12 cellular contexts compared by ENCODE assay signal in the genomic region with DNA sequence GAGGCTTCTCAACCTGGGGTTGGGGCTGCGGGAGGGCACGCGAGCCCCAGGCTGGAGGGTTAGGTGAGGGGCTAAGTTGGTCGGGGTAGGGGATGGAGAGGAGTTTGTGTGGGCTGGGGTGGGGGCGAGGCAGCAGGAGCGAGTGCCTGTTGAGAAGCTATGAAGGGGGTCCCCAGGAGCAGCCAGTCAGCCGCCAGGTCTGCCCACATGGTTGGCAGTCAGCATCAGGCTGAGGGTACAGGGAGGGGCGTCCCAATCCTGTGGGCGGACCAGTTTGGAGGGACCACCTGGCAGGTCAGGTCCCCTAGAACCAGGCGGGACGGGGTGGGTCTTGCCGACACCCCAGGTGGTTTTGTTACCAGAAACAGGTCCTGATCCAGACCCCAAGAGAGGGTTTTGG. TPM values are rescaled to one million over a fixed set of nuclear protein-coding genes. Genes with fewer than 3 reads are reported as not detected.
DNase-seq lines count a peak whose midpoint lies in the region; ATAC-seq, FAIRE-seq and TF ChIP-seq lines count a peak whose summit lies in the region.
"Had no signal": no experiment of that assay in that cellular context is flagged by ENCODE, and none has a peak within 500 bp of the region (broad histone marks: within the 10 kb centered on the region; RNA-seq: fewer than 3 reads in every experiment).

No MANE protein-coding gene starts in this region.

- H3K79me1 ChIP-seq in H1 (ENCODE audit: low read depth, low read length), result no peaks in the 10 kb centered on the region; the same call in 1 of the 2 replicates

- H3K36me3 Mint-ChIP-seq in CD4-positive, CD25-positive, alpha-beta regulatory T cell, result peaks cover 4% of the 10 kb centered on the region
- H3K36me3 Mint-ChIP-seq in naive B cell, result no peaks in the 10 kb centered on the region

- no peak overlapping the region for H4K5ac ChIP-seq in H1 (ENCODE audit: insufficient read length, low read depth, low read length)

- peak overlapping the region in 1 of 3 donors; percentile 12 for H3K27ac Mint-ChIP-seq in CD4-positive, CD25-positive, alpha-beta regulatory T cell
- no peak overlapping the region for H3K27ac Mint-ChIP-seq in naive B cell
- H3K27ac Mint-ChIP-seq: activated CD4-positive, alpha-beta T cell treated with anti-CD3 and anti-CD28 coated beads for 36 hours had no signal

- TF ChIP-seq RAD21 in HCT116 (IDR thresholded peaks at IDR 0.05; ENCODE audit: low read depth), result no peak
- no peak for TF ChIP-seq RAD21 in H1 (IDR thresholded peaks at IDR 0.05 in 1 of 2, conservative IDR thresholded peaks at IDR 0.05 in 1 of 2; ENCODE audit: low read depth in 2 of 2, low read length in 2 of 2)

- no peak overlapping the region for H3K27ac ChIP-seq in CD4-positive, CD25-positive, alpha-beta regulatory T cell (ENCODE audit: insufficient read depth, low read length, poor library complexity, severe bottlenecking)
- H3K27ac ChIP-seq in HCT116 (ENCODE audit: low read depth, low read length) (no peak overlapping the region), H1 (ENCODE audit: low read depth, low read length) (no peak overlapping the region), Peyer's patch (no peak overlapping the region)
- H3K27ac ChIP-seq: SJSA1 had no signal

- BruUV-seq in HCT116 (replicated peaks; lab: Mats Ljungman, UMichigan), result no TSS peak

- TF ChIP-seq POLR2A in HCT116 (IDR thresholded peaks at IDR 0.05; ENCODE audit: borderline replicate concordance, extremely low read depth, insufficient read depth, insufficient read length) (no peak), H1 (IDR thresholded peaks at IDR 0.05; ENCODE audit: control extremely low read depth in 1 of 2, low read depth in 2 of 2, low read length in 2 of 2) (no peak), Peyer's patch (IDR thresholded peaks at IDR 0.05) (no peak)

- intact Hi-C loops in HCT116 (cut with micrococcal nuclease), result no loop called here

- H4K8ac ChIP-seq in H1 (ENCODE audit: extremely low read depth, insufficient read depth, low read length), result no peak overlapping the region

- DNase-seq in CD4-positive, CD25-positive, alpha-beta regulatory T cell, result no peak
- DNase-seq in HCT116 (ENCODE audit: low read depth, low spot score) (no peak), H1 (ENCODE audit: low read depth in 1 of 2, low spot score in 2 of 2) (peak in 1 of 2 experiments; percentile 55), naive B cell (no peak), NOMO-1 treated with DMSO at 0.1 percent for 48 hours (lab: John Stamatoyannopoulos, UW; ENCODE audit: unreplicated experiment) (no peak), Peyer's patch (no peak), AG08395 (ENCODE audit: low spot score) (no peak), NCI-H82 (lab: John Stamatoyannopoulos, UW) (no peak)
- DNase-seq: amniotic stem cell had no signal

- no peaks in the 10 kb centered on the region for H3K79me2 ChIP-seq in HCT116 (ENCODE audit: insufficient read depth, low read length)
- H3K79me2 ChIP-seq in H1 (ENCODE audit: control insufficient read depth in 1 of 2, insufficient read depth in 2 of 2, low read length in 2 of 2), result no peaks in the 10 kb centered on the region

- H3K4me2 ChIP-seq in HCT116 (ENCODE audit: low read length) (peak overlapping the region; percentile 58), H1 (ENCODE audit: insufficient read depth in 1 of 2, low read depth in 2 of 2, low read length in 2 of 2) (peak overlapping the region; percentile 85 to 88)

- peaks cover 45% of the 10 kb centered on the region for H3K27me3 Mint-ChIP-seq in CD4-positive, CD25-positive, alpha-beta regulatory T cell
- peaks cover 30 to 70% (median 69%) of the 10 kb centered on the region in 3 donors for H3K27me3 Mint-ChIP-seq in naive B cell

- H2AFZ ChIP-seq in HCT116 (ENCODE audit: low read depth, low read length, poor library complexity, severe bottlenecking), result no peak overlapping the region
- H2AFZ ChIP-seq in H1 (ENCODE audit: low read length), result no peak overlapping the region

- peaks cover 21% of the 10 kb centered on the region for H3K4me1 ChIP-seq in CD4-positive, CD25-positive, alpha-beta regulatory T cell (ENCODE audit: control insufficient read depth, insufficient read depth, low read length, poor library complexity, severe bottlenecking)
- H3K4me1 ChIP-seq in HCT116 (ENCODE audit: control insufficient read depth in 1 of 2, insufficient read depth in 2 of 2, low read length in 2 of 2), result peaks cover 9 to 15% of the 10 kb centered on the region in 2 experiments; a peak in 3 of 4 replicates
- H3K4me1 ChIP-seq in H1 (replicated peaks in 1 of 4; ENCODE audit: control insufficient read depth in 3 of 4, insufficient read depth in 4 of 4, low read length in 3 of 4), result peaks cover 2 to 9% (median 6%) of the 10 kb centered on the region in 4 experiments
- peaks cover 5 to 19% (median 11%) of the 10 kb centered on the region in 4 donors for H3K4me1 ChIP-seq in Peyer's patch
- H3K4me1 ChIP-seq: SJSA1 had no signal

- H3K4ac ChIP-seq in H1 (replicated peaks; ENCODE audit: insufficient read length, low read depth, low read length), result no peak overlapping the region

- H2BK120ac ChIP-seq in H1 (replicated peaks; ENCODE audit: low read depth, low read length), result no peak overlapping the region

- POLR2A ChIA-PET in HCT116 (lab: Charles Lee), result no interaction called here
- POLR2A ChIA-PET in H1 (lab: Charles Lee; ENCODE audit: partially characterized antibody), result interaction anchor here (0.6 to 4.1 kb wide), 6 partner anchors 8 to 73 kb away, joined by 3 to 21 read pairs (median 4); partner anchors contain the start of gene TRIM11

- H3K9me3 ChIP-seq in CD4-positive, CD25-positive, alpha-beta regulatory T cell (ENCODE audit: control insufficient read depth in 2 of 2, low read length in 2 of 2), result no peaks in the 10 kb centered on the region
- H3K9me3 ChIP-seq in HCT116 (ENCODE audit: control insufficient read depth in 1 of 2, insufficient read depth in 1 of 2, low read depth in 1 of 2, low read length in 2 of 2) (no peaks in the 10 kb centered on the region), H1 (ENCODE audit: insufficient read depth in 2 of 2, low read depth in 1 of 2, low read length in 1 of 2) (no peaks in the 10 kb centered on the region), Peyer's patch (no peaks in the 10 kb centered on the region)
- H3K9me3 ChIP-seq: SJSA1 had no signal

- no peak overlapping the region for H2BK5ac ChIP-seq in H1 (ENCODE audit: low read depth, low read length)

- no peak overlapping the region for H3K4me3 ChIP-seq in CD4-positive, CD25-positive, alpha-beta regulatory T cell (ENCODE audit: low read depth, low read length)
- no peak overlapping the region for H3K4me3 ChIP-seq in HCT116 (replicated peaks in 1 of 2; ENCODE audit: low read depth in 1 of 2, low read length in 2 of 2)
- peak overlapping the region in 2 of 4 experiments; percentile 30 to 60; a peak in 4 of 8 replicates for H3K4me3 ChIP-seq in H1 (ENCODE audit: extremely low read depth in 1 of 4, insufficient read depth in 2 of 4, low read depth in 3 of 4, low read length in 4 of 4)
- H3K4me3 ChIP-seq in Peyer's patch, result no peak overlapping the region
- H3K4me3 ChIP-seq: SJSA1 had no signal

- H3K9me2 ChIP-seq in HCT116 (ENCODE audit: insufficient read depth), result no peaks in the 10 kb centered on the region

- H3K4me1 Mint-ChIP-seq in CD4-positive, CD25-positive, alpha-beta regulatory T cell, result peaks cover 5 to 30% (median 17%) of the 10 kb centered on the region in 4 donors
- H3K4me1 Mint-ChIP-seq in naive B cell, result peaks cover 16 to 20% (median 20%) of the 10 kb centered on the region in 3 donors

- no peak for TF ChIP-seq EP300 in H1 (IDR thresholded peaks at IDR 0.05; ENCODE audit: borderline replicate concordance in 1 of 2, low read depth in 2 of 2, low read length in 2 of 2)

- H3K9me3 Mint-ChIP-seq in CD4-positive, CD25-positive, alpha-beta regulatory T cell, result no peaks in the 10 kb centered on the region
- peaks cover 0 to 1% (median 0%) of the 10 kb centered on the region in 7 donors for H3K9me3 Mint-ChIP-seq in naive B cell

- no peak for ATAC-seq in CD4-positive, CD25-positive, alpha-beta regulatory T cell (ENCODE audit: low read depth in 2 of 2)
- ATAC-seq in HCT116 (no peak), naive B cell (ENCODE audit: low read depth in 2 of 2) (no peak)

- WGBS in H1 (ENCODE audit: extremely low coverage in 1 of 2, insufficient coverage in 1 of 2, insufficient read length in 1 of 2, insufficient replicate concordance in 2 of 2, low coverage in 1 of 2, low lambda C conversion rate in 2 of 2, missing lambda C conversion rate in 1 of 2), 2 experiments, result 40% methylated on average over 6 of the region's 12 CpGs; no CpG with 5 or more reads in 1 of the 2 experiments

- peaks cover 10% of the 10 kb centered on the region for H3K27me3 ChIP-seq in CD4-positive, CD25-positive, alpha-beta regulatory T cell (ENCODE audit: control insufficient read depth, insufficient read depth, low read length)
- no peaks in the 10 kb centered on the region for H3K27me3 ChIP-seq in HCT116 (ENCODE audit: insufficient read depth, low read length)
- peaks cover 3 to 70% (median 37%) of the 10 kb centered on the region in 4 experiments for H3K27me3 ChIP-seq in H1 (replicated peaks in 1 of 4; ENCODE audit: control insufficient read depth in 3 of 4, extremely low read depth in 1 of 4, insufficient read depth in 3 of 4, low read length in 3 of 4)
- peaks cover 0 to 5% of the 10 kb centered on the region in 2 donors for H3K27me3 ChIP-seq in Peyer's patch

- H3K18ac ChIP-seq in H1 (ENCODE audit: extremely low read depth, low read length), result no peak overlapping the region

- no peak overlapping the region for H4K91ac ChIP-seq in H1 (replicated peaks; ENCODE audit: insufficient read length, low read length)

- no peak overlapping the region for H3K56ac ChIP-seq in H1 (replicated peaks; ENCODE audit: insufficient read length, low read depth, low read length)

- H2BK20ac ChIP-seq in H1 (ENCODE audit: low read length), result no peak overlapping the region

- H3K14ac ChIP-seq in H1 (ENCODE audit: insufficient read length), result no peak overlapping the region

- peaks cover 8% of the 10 kb centered on the region for H3K23me2 ChIP-seq in H1 (ENCODE audit: low read depth, low read length)

- H3K4me3 Mint-ChIP-seq in CD4-positive, CD25-positive, alpha-beta regulatory T cell, result peak overlapping the region in 3 of 4 donors; percentile 44 to 88 (median 86)
- peak overlapping the region; percentile 27 to 77 (median 62) for H3K4me3 Mint-ChIP-seq in naive B cell

- no peak overlapping the region for H3K9ac ChIP-seq in HCT116 (ENCODE audit: low read length)
- H3K9ac ChIP-seq in H1 (replicated peaks in 1 of 4; ENCODE audit: extremely low read depth in 1 of 4, low read depth in 3 of 4, low read length in 3 of 4), result no peak overlapping the region

- H3K36me3 ChIP-seq in CD4-positive, CD25-positive, alpha-beta regulatory T cell (ENCODE audit: control insufficient read depth, insufficient read depth, low read length), result no peaks in the 10 kb centered on the region
- H3K36me3 ChIP-seq in HCT116 (ENCODE audit: control insufficient read depth in 1 of 2, insufficient read depth in 2 of 2, low read length in 2 of 2) (no peaks in the 10 kb centered on the region), H1 (ENCODE audit: control insufficient read depth in 2 of 4, insufficient read depth in 4 of 4, low read length in 3 of 4) (no peaks in the 10 kb centered on the region), Peyer's patch (no peaks in the 10 kb centered on the region)
- H3K36me3 ChIP-seq: SJSA1 had no signal

- H2AK5ac ChIP-seq in H1 (ENCODE audit: low read depth, low read length), result no peak overlapping the region

- TF ChIP-seq CTCF in HCT116 (IDR thresholded peaks at IDR 0.05 in 2 of 3, conservative IDR thresholded peaks at IDR 0.05 in 1 of 3; ENCODE audit: borderline replicate concordance in 1 of 3, insufficient read depth in 1 of 3, low read depth in 2 of 3, low read length in 2 of 3) (no peak), H1 (IDR thresholded peaks at IDR 0.05; ENCODE audit: control extremely low read depth in 1 of 3, insufficient read depth in 1 of 3, low read depth in 1 of 3, low read length in 3 of 3) (no peak), Peyer's patch (IDR thresholded peaks at IDR 0.05) (no peak)

- no peak overlapping the region for H2BK12ac ChIP-seq in H1 (ENCODE audit: low read depth, low read length)

- H3K23ac ChIP-seq in H1 (ENCODE audit: insufficient read length), result no peak overlapping the region

- H2BK15ac ChIP-seq in H1 (ENCODE audit: low read length), result no peak overlapping the region

- CTCF ChIA-PET in HCT116 (lab: Charles Lee) (no interaction called here), H1 (lab: Charles Lee; ENCODE audit: partially characterized antibody) (no interaction called here)

- H4K20me1 ChIP-seq in HCT116 (ENCODE audit: insufficient read depth) (no peaks in the 10 kb centered on the region), H1 (replicated peaks in 1 of 2; ENCODE audit: control insufficient read depth in 1 of 2, insufficient read depth in 2 of 2, low read length in 2 of 2) (peaks cover 8 to 16% of the 10 kb centered on the region in 2 experiments)

- FAIRE-seq in H1 (lab: Jason Lieb, UNC), result no peak

- RAD21 ChIA-PET in HCT116 (lab: Charles Lee; ENCODE audit: low non-redundant PET in 1 of 2, low total read pairs in 2 of 2, uncharacterized antibody in 2 of 2, unreplicated experiment in 2 of 2), result no interaction called here

RNA-seq across cellular contexts. Expression of gene TRIM17, which starts 0.4 kb away (rescaled TPM):
- total RNA-seq in CD4-positive, CD25-positive, alpha-beta regulatory T cell, result 0.30 TPM
- polyA plus RNA-seq in CD4-positive, CD25-positive, alpha-beta regulatory T cell, result under 1 TPM in 3 of 4 donors, not detected in 1; 0.41 to 0.61 (median 0.41) TPM
- total RNA-seq in HCT116 (2021; ENCODE audit: unreplicated experiment) (not detected), Peyer's patch (1 to 10 TPM in 2 of 4 donors, not detected in 2; 2.5 to 2.7 TPM)
- 0.27 and 0.43 TPM in 2 replicates for polyA plus RNA-seq in HCT116 (2012)
- total RNA-seq in H1 (2021; fragmentation: NEBNext Ultra II Directional; extraction: Animal tissue kit (Norgen Biotek cat#: 25700)), result 2.2 and 2.3 TPM in 2 replicates
- polyA plus RNA-seq in H1 (2011; rRNA removed) (1.0 and 1.1 TPM in 2 replicates), naive B cell (ENCODE audit: low read depth in 6 of 6) (under 1 TPM in 4 of 6 donors, not detected in 2; 0.24 to 0.27 (median 0.26) TPM)
- polyA plus RNA-seq in H1 (2011; cell fraction: cytosol; rRNA removed), result 1.0 TPM
- polyA plus RNA-seq in H1 (2011; cell fraction: nucleus; rRNA removed), result 5.9 TPM
- polyA plus RNA-seq in H1 (2012, experiment 1 of 2), result 1.3 to 2.3 TPM (median 1.9 TPM) in 4 replicates
- polyA plus RNA-seq in H1 (2012, experiment 2 of 2), result 0.63 TPM
- polyA plus RNA-seq in H1 (2013, experiment 1 of 2), result 0.97 TPM
- polyA plus RNA-seq in H1 (2013, experiment 2 of 2), result 0.75 TPM
- polyA minus RNA-seq in H1 (2011; rRNA and poly(A)+ RNA removed), result 1.00 and 1.5 TPM in 2 replicates
- polyA minus RNA-seq in H1 (2011; cell fraction: cytosol; rRNA and poly(A)+ RNA removed), result not detected
- 3.3 TPM for polyA minus RNA-seq in H1 (2011; cell fraction: nucleus; rRNA and poly(A)+ RNA removed)
- total RNA-seq: H4, SJSA1 had no signal

RNA-seq across cellular contexts. Expression of gene TRIM11, which starts 10.4 kb away (rescaled TPM):
- 63.4 TPM for total RNA-seq in CD4-positive, CD25-positive, alpha-beta regulatory T cell
- polyA plus RNA-seq in CD4-positive, CD25-positive, alpha-beta regulatory T cell, result 10 to 100 TPM; 16.4 to 23.5 (median 19.5) TPM
- total RNA-seq in HCT116 (2021; ENCODE audit: unreplicated experiment), result 42.5 TPM
- polyA plus RNA-seq in HCT116 (2012), result 22.9 and 24.4 TPM in 2 replicates
- 31.3 and 32.1 TPM in 2 replicates for total RNA-seq in H1 (2021; fragmentation: NEBNext Ultra II Directional; extraction: Animal tissue kit (Norgen Biotek cat#: 25700))
- polyA plus RNA-seq in H1 (2011; rRNA removed), result 11.1 and 19.6 TPM in 2 replicates
- 15.2 TPM for polyA plus RNA-seq in H1 (2011; cell fraction: cytosol; rRNA removed)
- polyA plus RNA-seq in H1 (2011; cell fraction: nucleus; rRNA removed), result 41.2 TPM
- 20.6 to 26.0 TPM (median 22.5 TPM) in 4 replicates for polyA plus RNA-seq in H1 (2012, experiment 1 of 2)
- 18.9 TPM for polyA plus RNA-seq in H1 (2012, experiment 2 of 2)
- polyA plus RNA-seq in H1 (2013, experiment 1 of 2), result 15.4 TPM
- polyA plus RNA-seq in H1 (2013, experiment 2 of 2), result 15.5 TPM
- 18.6 and 18.8 TPM in 2 replicates for polyA minus RNA-seq in H1 (2011; rRNA and poly(A)+ RNA removed)
- 17.7 TPM for polyA minus RNA-seq in H1 (2011; cell fraction: cytosol; rRNA and poly(A)+ RNA removed)
- polyA minus RNA-seq in H1 (2011; cell fraction: nucleus; rRNA and poly(A)+ RNA removed), result 32.8 TPM
- 10 to 100 TPM in 4 of 6 donors, 1 to 10 TPM in 1, not detected in 1; 8.3 to 20.8 (median 16.4) TPM for polyA plus RNA-seq in naive B cell (ENCODE audit: low read depth in 6 of 6)
- total RNA-seq in Peyer's patch, result 10 to 100 TPM; 29.6 to 62.6 (median 32.1) TPM
